In the genomic region with DNA sequence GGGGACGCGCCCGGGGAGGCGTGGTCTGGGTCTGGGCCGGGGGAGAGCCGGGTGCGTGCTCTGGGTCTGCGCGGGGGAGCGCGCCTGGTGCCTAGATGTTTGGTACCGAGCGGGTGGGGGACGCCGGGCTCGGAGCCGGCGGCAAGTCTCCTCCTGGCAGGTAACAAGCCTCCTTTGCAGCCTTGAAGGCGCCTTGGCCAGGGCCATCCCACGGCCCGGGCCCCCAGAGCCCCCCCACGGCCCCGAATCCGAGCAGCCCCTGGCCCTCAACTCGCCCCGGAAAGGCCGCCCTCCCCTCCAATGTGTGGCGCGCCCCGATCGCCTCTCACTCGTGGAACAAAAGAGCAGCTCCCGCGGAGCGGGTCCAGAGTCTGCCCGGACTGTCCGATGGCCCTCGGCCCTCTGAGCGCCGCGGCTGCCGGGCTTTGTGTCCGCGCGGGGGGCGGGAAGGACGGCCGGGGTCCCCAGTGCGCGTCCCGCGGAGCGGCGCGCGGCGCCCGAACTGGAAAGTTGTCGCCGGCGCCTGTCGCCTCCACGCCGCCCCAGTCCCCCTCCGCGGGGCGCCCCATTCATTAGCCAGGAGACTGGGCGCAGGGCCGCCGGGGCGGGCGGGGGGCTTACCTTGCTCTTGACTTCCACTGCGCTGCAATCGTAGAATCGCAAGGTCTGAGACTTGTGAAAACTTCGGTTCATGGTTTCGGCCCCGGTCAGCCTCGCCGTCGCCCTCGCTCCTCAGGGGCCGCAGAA, we compare ENCODE assay signal across 1 cellular context.
A peak's percentile ranks its signal among the peaks of the same experiment; 100 is the strongest.
TF ChIP-seq lines count a peak whose summit lies in the region.

No MANE protein-coding gene starts in this region.

TF ChIP-seq in WTC11, 78 proteins besides CTCF, POLR2A, EP300 and RAD21 (continued from another document):
- TF ChIP-seq, protein P1, sequence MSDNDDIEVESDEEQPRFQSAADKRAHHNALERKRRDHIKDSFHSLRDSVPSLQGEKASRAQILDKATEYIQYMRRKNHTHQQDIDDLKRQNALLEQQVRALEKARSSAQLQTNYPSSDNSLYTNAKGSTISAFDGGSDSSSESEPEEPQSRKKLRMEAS (CRISPR knock-in tag; IDR thresholded peaks at IDR 0.05) = 0 out of 2 replicates have a peak, but pooled peaks have one; percentile 28
- no peak for TF ChIP-seq TCF7 (CRISPR knock-in tag; IDR thresholded peaks at IDR 0.05; ENCODE audit: low read depth)
- TF ChIP-seq GTF2I (CRISPR knock-in tag; conservative IDR thresholded peaks at IDR 0.05) = no peak
